Comparison of ENCODE assay signal across 16 cellular contexts in the genomic region with DNA sequence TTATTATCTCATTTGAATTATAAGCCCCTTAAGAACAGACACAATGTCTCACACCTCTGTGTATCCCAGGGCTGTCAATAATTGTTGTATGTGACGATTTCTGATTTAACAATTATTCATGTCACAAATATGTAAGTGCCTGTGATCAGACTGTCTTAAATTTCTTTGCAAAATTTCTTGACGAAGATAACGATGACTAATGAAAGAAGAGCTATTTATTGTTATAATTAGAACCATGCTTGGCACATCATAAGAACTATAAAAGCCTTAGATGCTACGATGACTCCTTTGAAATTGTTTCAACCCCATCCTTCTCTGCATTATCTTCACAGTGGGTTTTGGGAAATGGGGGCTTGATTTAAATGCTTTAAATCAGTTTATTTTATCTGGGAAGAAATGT.
"Had no signal": no experiment of that assay in that cellular context is flagged by ENCODE, and none has a peak within 500 bp of the region (broad histone marks: within the 10 kb centered on the region; RNA-seq: fewer than 3 reads in every experiment).

No MANE protein-coding gene starts in this region.

- H3K27ac ChIP-seq: esophagus squamous epithelium, heart left ventricle, tibial artery, upper lobe of right lung, vagina had no signal

- H3K4me1 ChIP-seq: tibial artery, upper lobe of right lung had no signal

- H3K9me3 ChIP-seq: esophagus squamous epithelium, heart left ventricle, tibial artery, upper lobe of right lung, vagina had no signal

- H3K27me3 ChIP-seq: heart left ventricle, tibial artery, upper lobe of right lung, vagina had no signal

- H3K27me3 Mint-ChIP-seq: dendritic cell treated with granulocyte-macrophage colony-stimulating factor and Interleukin-4, amounts not matched to agents 40 ng/mL and 50 ng/mL, for 4 days; stimulated activated naive CD8-positive, alpha-beta T cell treated with anti-CD3 and anti-CD28 coated beads, Interleukin-15, Interleukin-2, amounts not matched to agents 100 ng/mL and 50 ng/mL, for 24 hours had no signal

- H3K36me3 Mint-ChIP-seq: stimulated activated effector memory CD8-positive, alpha-beta T cell treated with anti-CD3 and anti-CD28 coated beads, Interleukin-12 subunit alpha, Interleukin-12 subunit beta, amount 100 ng/mL, for 72 hours had no signal

- H3K9me3 Mint-ChIP-seq: dendritic cell treated with granulocyte-macrophage colony-stimulating factor and Interleukin-4, amounts not matched to agents 40 ng/mL and 50 ng/mL, for 4 days; neural crest cell; stimulated activated effector memory CD8-positive, alpha-beta T cell treated with anti-CD3 and anti-CD28 coated beads, Interleukin-12 subunit alpha, Interleukin-12 subunit beta, amount 100 ng/mL, for 72 hours; stimulated activated naive CD8-positive, alpha-beta T cell treated with anti-CD3 and anti-CD28 coated beads, Interleukin-15, Interleukin-2, amounts not matched to agents 100 ng/mL and 50 ng/mL, for 24 hours had no signal

- H3K4me3 Mint-ChIP-seq: dendritic cell treated with granulocyte-macrophage colony-stimulating factor and Interleukin-4, amounts not matched to agents 40 ng/mL and 50 ng/mL, for 4 days; neural crest cell; stimulated activated effector memory CD8-positive, alpha-beta T cell treated with anti-CD3 and anti-CD28 coated beads, Interleukin-12 subunit alpha, Interleukin-12 subunit beta, amount 100 ng/mL, for 72 hours; stimulated activated naive CD8-positive, alpha-beta T cell treated with anti-CD3 and anti-CD28 coated beads, Interleukin-15, Interleukin-2, amounts not matched to agents 100 ng/mL and 50 ng/mL, for 24 hours had no signal

- ATAC-seq: heart left ventricle; naive thymus-derived CD4-positive, alpha-beta T cell; right cardiac atrium; upper lobe of right lung had no signal

- DNase-seq: esophagus squamous epithelium; heart left ventricle; hippocampal formation; kidney glomerular epithelial cell; naive thymus-derived CD4-positive, alpha-beta T cell; posterior cingulate gyrus; right cardiac atrium; stimulated activated CD4-positive, alpha-beta T cell treated with anti-CD3 and anti-CD28 coated beads, Interleukin-4, amount 100 ng/mL, for 1 hour; stimulated activated CD8-positive, alpha-beta memory T cell treated with anti-CD3 and anti-CD28 coated beads, Interleukin-4, amount 100 ng/mL, for 48 hours; tibial artery; upper lobe of right lung had no signal

- H3K27ac Mint-ChIP-seq: dendritic cell treated with granulocyte-macrophage colony-stimulating factor and Interleukin-4, amounts not matched to agents 40 ng/mL and 50 ng/mL, for 4 days; stimulated activated naive CD8-positive, alpha-beta T cell treated with anti-CD3 and anti-CD28 coated beads, Interleukin-15, Interleukin-2, amounts not matched to agents 100 ng/mL and 50 ng/mL, for 24 hours had no signal

- H3K36me3 ChIP-seq: esophagus squamous epithelium, heart left ventricle, tibial artery, upper lobe of right lung, vagina had no signal

- H3K4me3 ChIP-seq: esophagus squamous epithelium, heart left ventricle, tibial artery, upper lobe of right lung, vagina had no signal
